Comparison of ENCODE assay signal across 1 cellular context in genomic region chr3:160399347-160400047, GRCh38.
TF ChIP-seq lines count a peak whose summit lies in the region.

TSS of gene SMC4 (plus strand) at chr3:160399650. CDS start at chr3:160400827, 1,177 bp downstream.

TF ChIP-seq in HepG2, 621 proteins besides CTCF, POLR2A, EP300 and RAD21 (continued from another document and continues in another):
- TF ChIP-seq, protein P1, sequence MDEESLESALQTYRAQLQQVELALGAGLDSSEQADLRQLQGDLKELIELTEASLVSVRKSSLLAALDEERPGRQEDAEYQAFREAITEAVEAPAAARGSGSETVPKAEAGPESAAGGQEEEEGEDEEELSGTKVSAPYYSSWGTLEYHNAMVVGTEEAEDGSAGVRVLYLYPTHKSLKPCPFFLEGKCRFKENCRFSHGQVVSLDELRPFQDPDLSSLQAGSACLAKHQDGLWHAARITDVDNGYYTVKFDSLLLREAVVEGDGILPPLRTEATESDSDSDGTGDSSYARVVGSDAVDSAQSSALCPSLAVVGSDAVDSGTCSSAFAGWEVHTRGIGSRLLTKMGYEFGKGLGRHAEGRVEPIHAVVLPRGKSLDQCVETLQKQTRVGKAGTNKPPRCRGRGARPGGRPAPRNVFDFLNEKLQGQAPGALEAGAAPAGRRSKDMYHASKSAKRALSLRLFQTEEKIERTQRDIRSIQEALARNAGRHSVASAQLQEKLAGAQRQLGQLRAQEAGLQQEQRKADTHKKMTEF (CRISPR knock-in tag; IDR thresholded peaks at IDR 0.05), result no peak
- no peak for TF ChIP-seq SSRP1 (CRISPR knock-in tag; IDR thresholded peaks at IDR 0.05)
- no peak for TF ChIP-seq ZNF569 (CRISPR knock-in tag; IDR thresholded peaks at IDR 0.05; ENCODE audit: borderline replicate concordance)
- TF ChIP-seq ZNF263 (CRISPR knock-in tag; IDR thresholded peaks at IDR 0.05), result no peak
- peak; percentile 95; the same call in 1 of the 2 replicates for TF ChIP-seq REL (CRISPR knock-in tag; conservative IDR thresholded peaks at IDR 0.05)
- TF ChIP-seq MAZ (IDR thresholded peaks at IDR 0.05; ENCODE audit: borderline replicate concordance, low read depth, low read length), result no peak
- no peak for TF ChIP-seq MAZ (CRISPR knock-in tag; IDR thresholded peaks at IDR 0.05; ENCODE audit: low read depth)
- no peak for TF ChIP-seq ZNF619 (CRISPR knock-in tag; IDR thresholded peaks at IDR 0.05)
- no peak for TF ChIP-seq PAF1 (CRISPR knock-in tag; IDR thresholded peaks at IDR 0.05)
- TF ChIP-seq NONO (IDR thresholded peaks at IDR 0.05), result no peak
- peak; percentile 23; the same call in 1 of the 2 replicates for TF ChIP-seq NONO (CRISPR knock-in tag; conservative IDR thresholded peaks at IDR 0.05)
- TF ChIP-seq RAD51 (IDR thresholded peaks at IDR 0.05; ENCODE audit: borderline replicate concordance), result no peak
- TF ChIP-seq NFYB (CRISPR knock-in tag; IDR thresholded peaks at IDR 0.05), result no peak
- TF ChIP-seq MXD4 (CRISPR knock-in tag; IDR thresholded peaks at IDR 0.05), result 0 out of 2 replicates have a peak, but pooled peaks have one; percentile 22
- TF ChIP-seq, protein P2, sequence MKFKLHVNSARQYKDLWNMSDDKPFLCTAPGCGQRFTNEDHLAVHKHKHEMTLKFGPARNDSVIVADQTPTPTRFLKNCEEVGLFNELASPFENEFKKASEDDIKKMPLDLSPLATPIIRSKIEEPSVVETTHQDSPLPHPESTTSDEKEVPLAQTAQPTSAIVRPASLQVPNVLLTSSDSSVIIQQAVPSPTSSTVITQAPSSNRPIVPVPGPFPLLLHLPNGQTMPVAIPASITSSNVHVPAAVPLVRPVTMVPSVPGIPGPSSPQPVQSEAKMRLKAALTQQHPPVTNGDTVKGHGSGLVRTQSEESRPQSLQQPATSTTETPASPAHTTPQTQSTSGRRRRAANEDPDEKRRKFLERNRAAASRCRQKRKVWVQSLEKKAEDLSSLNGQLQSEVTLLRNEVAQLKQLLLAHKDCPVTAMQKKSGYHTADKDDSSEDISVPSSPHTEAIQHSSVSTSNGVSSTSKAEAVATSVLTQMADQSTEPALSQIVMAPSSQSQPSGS (CRISPR knock-in tag; IDR thresholded peaks at IDR 0.05), result no peak
- TF ChIP-seq ZNF430 (CRISPR knock-in tag; IDR thresholded peaks at IDR 0.05), result no peak
- no peak for TF ChIP-seq ZNF382 (CRISPR knock-in tag; IDR thresholded peaks at IDR 0.05; ENCODE audit: borderline replicate concordance)
- TF ChIP-seq PAX8 (CRISPR knock-in tag; IDR thresholded peaks at IDR 0.05; ENCODE audit: borderline replicate concordance), result no peak
- TF ChIP-seq CBX1 (IDR thresholded peaks at IDR 0.05; ENCODE audit: low read depth), result no peak
- TF ChIP-seq, protein P3, sequence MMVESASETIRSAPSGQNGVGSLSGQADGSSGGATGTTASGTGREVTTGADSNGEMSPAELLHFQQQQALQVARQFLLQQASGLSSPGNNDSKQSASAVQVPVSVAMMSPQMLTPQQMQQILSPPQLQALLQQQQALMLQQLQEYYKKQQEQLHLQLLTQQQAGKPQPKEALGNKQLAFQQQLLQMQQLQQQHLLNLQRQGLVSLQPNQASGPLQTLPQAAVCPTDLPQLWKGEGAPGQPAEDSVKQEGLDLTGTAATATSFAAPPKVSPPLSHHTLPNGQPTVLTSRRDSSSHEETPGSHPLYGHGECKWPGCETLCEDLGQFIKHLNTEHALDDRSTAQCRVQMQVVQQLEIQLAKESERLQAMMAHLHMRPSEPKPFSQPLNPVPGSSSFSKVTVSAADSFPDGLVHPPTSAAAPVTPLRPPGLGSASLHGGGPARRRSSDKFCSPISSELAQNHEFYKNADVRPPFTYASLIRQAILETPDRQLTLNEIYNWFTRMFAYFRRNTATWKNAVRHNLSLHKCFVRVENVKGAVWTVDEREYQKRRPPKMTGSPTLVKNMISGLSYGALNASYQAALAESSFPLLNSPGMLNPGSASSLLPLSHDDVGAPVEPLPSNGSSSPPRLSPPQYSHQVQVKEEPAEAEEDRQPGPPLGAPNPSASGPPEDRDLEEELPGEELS (CRISPR knock-in tag; IDR thresholded peaks at IDR 0.05), result no peak
- TF ChIP-seq MBNL3 (CRISPR knock-in tag; conservative IDR thresholded peaks at IDR 0.05), result no peak
- 0 out of 2 replicates have a peak, but pooled peaks have one; percentile 46 for TF ChIP-seq SMYD3 (CRISPR knock-in tag; IDR thresholded peaks at IDR 0.05)
- no peak for TF ChIP-seq IKZF5 (CRISPR knock-in tag; IDR thresholded peaks at IDR 0.05)
- no peak for TF ChIP-seq ZNF253 (CRISPR knock-in tag; IDR thresholded peaks at IDR 0.05; ENCODE audit: borderline replicate concordance)
- TF ChIP-seq THAP8 (CRISPR knock-in tag; IDR thresholded peaks at IDR 0.05; ENCODE audit: borderline replicate concordance), result no peak
- no peak for TF ChIP-seq ZNF326 (CRISPR knock-in tag; IDR thresholded peaks at IDR 0.05; ENCODE audit: borderline replicate concordance)
- TF ChIP-seq, protein P4, sequence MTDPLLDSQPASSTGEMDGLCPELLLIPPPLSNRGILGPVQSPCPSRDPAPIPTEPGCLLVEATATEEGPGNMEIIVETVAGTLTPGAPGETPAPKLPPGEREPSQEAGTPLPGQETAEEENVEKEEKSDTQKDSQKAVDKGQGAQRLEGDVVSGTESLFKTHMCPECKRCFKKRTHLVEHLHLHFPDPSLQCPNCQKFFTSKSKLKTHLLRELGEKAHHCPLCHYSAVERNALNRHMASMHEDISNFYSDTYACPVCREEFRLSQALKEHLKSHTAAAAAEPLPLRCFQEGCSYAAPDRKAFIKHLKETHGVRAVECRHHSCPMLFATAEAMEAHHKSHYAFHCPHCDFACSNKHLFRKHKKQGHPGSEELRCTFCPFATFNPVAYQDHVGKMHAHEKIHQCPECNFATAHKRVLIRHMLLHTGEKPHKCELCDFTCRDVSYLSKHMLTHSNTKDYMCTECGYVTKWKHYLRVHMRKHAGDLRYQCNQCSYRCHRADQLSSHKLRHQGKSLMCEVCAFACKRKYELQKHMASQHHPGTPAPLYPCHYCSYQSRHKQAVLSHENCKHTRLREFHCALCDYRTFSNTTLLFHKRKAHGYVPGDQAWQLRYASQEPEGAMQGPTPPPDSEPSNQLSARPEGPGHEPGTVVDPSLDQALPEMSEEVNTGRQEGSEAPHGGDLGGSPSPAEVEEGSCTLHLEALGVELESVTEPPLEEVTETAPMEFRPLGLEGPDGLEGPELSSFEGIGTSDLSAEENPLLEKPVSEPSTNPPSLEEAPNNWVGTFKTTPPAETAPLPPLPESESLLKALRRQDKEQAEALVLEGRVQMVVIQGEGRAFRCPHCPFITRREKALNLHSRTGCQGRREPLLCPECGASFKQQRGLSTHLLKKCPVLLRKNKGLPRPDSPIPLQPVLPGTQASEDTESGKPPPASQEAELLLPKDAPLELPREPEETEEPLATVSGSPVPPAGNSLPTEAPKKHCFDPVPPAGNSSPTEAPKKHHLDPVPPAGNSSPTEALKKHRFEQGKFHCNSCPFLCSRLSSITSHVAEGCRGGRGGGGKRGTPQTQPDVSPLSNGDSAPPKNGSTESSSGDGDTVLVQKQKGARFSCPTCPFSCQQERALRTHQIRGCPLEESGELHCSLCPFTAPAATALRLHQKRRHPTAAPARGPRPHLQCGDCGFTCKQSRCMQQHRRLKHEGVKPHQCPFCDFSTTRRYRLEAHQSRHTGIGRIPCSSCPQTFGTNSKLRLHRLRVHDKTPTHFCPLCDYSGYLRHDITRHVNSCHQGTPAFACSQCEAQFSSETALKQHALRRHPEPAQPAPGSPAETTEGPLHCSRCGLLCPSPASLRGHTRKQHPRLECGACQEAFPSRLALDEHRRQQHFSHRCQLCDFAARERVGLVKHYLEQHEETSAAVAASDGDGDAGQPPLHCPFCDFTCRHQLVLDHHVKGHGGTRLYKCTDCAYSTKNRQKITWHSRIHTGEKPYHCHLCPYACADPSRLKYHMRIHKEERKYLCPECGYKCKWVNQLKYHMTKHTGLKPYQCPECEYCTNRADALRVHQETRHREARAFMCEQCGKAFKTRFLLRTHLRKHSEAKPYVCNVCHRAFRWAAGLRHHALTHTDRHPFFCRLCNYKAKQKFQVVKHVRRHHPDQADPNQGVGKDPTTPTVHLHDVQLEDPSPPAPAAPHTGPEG (CRISPR knock-in tag; IDR thresholded peaks at IDR 0.05), result 0 out of 2 replicates have a peak, but pooled peaks have one; percentile 34
- peak; percentile 39; the same call in 1 of the 2 replicates for TF ChIP-seq PHF8 (CRISPR knock-in tag; IDR thresholded peaks at IDR 0.05)
- no peak for TF ChIP-seq SNAPC2 (CRISPR knock-in tag; IDR thresholded peaks at IDR 0.05)
- TF ChIP-seq ZNF639 (CRISPR knock-in tag; conservative IDR thresholded peaks at IDR 0.05), result no peak
- no peak for TF ChIP-seq CENPX (CRISPR knock-in tag; IDR thresholded peaks at IDR 0.05)
- TF ChIP-seq, protein P5, sequence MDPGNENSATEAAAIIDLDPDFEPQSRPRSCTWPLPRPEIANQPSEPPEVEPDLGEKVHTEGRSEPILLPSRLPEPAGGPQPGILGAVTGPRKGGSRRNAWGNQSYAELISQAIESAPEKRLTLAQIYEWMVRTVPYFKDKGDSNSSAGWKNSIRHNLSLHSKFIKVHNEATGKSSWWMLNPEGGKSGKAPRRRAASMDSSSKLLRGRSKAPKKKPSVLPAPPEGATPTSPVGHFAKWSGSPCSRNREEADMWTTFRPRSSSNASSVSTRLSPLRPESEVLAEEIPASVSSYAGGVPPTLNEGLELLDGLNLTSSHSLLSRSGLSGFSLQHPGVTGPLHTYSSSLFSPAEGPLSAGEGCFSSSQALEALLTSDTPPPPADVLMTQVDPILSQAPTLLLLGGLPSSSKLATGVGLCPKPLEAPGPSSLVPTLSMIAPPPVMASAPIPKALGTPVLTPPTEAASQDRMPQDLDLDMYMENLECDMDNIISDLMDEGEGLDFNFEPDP (CRISPR knock-in tag; conservative IDR thresholded peaks at IDR 0.05), result no peak
- TF ChIP-seq, protein P6, sequence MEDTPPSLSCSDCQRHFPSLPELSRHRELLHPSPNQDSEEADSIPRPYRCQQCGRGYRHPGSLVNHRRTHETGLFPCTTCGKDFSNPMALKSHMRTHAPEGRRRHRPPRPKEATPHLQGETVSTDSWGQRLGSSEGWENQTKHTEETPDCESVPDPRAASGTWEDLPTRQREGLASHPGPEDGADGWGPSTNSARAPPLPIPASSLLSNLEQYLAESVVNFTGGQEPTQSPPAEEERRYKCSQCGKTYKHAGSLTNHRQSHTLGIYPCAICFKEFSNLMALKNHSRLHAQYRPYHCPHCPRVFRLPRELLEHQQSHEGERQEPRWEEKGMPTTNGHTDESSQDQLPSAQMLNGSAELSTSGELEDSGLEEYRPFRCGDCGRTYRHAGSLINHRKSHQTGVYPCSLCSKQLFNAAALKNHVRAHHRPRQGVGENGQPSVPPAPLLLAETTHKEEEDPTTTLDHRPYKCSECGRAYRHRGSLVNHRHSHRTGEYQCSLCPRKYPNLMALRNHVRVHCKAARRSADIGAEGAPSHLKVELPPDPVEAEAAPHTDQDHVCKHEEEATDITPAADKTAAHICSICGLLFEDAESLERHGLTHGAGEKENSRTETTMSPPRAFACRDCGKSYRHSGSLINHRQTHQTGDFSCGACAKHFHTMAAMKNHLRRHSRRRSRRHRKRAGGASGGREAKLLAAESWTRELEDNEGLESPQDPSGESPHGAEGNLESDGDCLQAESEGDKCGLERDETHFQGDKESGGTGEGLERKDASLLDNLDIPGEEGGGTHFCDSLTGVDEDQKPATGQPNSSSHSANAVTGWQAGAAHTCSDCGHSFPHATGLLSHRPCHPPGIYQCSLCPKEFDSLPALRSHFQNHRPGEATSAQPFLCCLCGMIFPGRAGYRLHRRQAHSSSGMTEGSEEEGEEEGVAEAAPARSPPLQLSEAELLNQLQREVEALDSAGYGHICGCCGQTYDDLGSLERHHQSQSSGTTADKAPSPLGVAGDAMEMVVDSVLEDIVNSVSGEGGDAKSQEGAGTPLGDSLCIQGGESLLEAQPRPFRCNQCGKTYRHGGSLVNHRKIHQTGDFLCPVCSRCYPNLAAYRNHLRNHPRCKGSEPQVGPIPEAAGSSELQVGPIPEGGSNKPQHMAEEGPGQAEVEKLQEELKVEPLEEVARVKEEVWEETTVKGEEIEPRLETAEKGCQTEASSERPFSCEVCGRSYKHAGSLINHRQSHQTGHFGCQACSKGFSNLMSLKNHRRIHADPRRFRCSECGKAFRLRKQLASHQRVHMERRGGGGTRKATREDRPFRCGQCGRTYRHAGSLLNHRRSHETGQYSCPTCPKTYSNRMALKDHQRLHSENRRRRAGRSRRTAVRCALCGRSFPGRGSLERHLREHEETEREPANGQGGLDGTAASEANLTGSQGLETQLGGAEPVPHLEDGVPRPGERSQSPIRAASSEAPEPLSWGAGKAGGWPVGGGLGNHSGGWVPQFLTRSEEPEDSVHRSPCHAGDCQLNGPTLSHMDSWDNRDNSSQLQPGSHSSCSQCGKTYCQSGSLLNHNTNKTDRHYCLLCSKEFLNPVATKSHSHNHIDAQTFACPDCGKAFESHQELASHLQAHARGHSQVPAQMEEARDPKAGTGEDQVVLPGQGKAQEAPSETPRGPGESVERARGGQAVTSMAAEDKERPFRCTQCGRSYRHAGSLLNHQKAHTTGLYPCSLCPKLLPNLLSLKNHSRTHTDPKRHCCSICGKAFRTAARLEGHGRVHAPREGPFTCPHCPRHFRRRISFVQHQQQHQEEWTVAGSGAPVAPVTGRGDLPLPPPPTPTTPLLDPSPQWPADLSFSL (CRISPR knock-in tag; IDR thresholded peaks at IDR 0.05), result no peak
- no peak for TF ChIP-seq PCBP2 (optimal IDR thresholded peaks at IDR 0.05; ENCODE audit: low read depth, low read length, poor library complexity, severe bottlenecking)
- TF ChIP-seq ZC3H4 (CRISPR knock-in tag; IDR thresholded peaks at IDR 0.05; ENCODE audit: borderline replicate concordance), result no peak
- TF ChIP-seq CCAR2 (optimal IDR thresholded peaks at IDR 0.05; ENCODE audit: low read depth, low read length), result no peak
- no peak for TF ChIP-seq ZNF563 (CRISPR knock-in tag; IDR thresholded peaks at IDR 0.05)
- no peak for TF ChIP-seq RNF2 (conservative IDR thresholded peaks at IDR 0.05; ENCODE audit: low read depth)
- TF ChIP-seq ZKSCAN1 (IDR thresholded peaks at IDR 0.05; ENCODE audit: low read length), result no peak
